In genomic region chr15:88656760-88657221, GRCh38 we compare ENCODE assay signal across 11 cellular contexts. TPM values are rescaled to one million over a fixed set of nuclear protein-coding genes. Genes with fewer than 3 reads are reported as not detected.
A peak's percentile ranks its signal among the peaks of the same experiment; 100 is the strongest.
DNase-seq lines count a peak whose midpoint lies in the region; ATAC-seq and TF ChIP-seq lines count a peak whose summit lies in the region.
"Had no signal": no experiment of that assay in that cellular context is flagged by ENCODE, and none has a peak within 500 bp of the region (broad histone marks: within the 10 kb centered on the region; RNA-seq: fewer than 3 reads in every experiment).

No MANE protein-coding gene starts in this region.

- H3K9me2 ChIP-seq in GM23248 (ENCODE audit: insufficient read depth), result no peaks in the 10 kb centered on the region

- no peak overlapping the region for H2AFZ ChIP-seq in GM23248

- H3K9me3 ChIP-seq in lung (ENCODE audit: control insufficient read depth in 2 of 2, insufficient read depth in 1 of 2, low read length in 1 of 2) (no peaks in the 10 kb centered on the region), GM23248 (ENCODE audit: low read depth) (no peaks in the 10 kb centered on the region), SJCRH30 (replicated peaks) (no peaks in the 10 kb centered on the region)
- H3K9me3 ChIP-seq: colonic mucosa had no signal

- H4K20me1 ChIP-seq in GM23248 (ENCODE audit: insufficient read depth), result no peaks in the 10 kb centered on the region

- H3K4me3 ChIP-seq in lung (no peak overlapping the region), GM23248 (no peak overlapping the region), SJCRH30 (no peak overlapping the region)
- H3K4me3 ChIP-seq: colonic mucosa had no signal

- H3K4me1 ChIP-seq in lung (ENCODE audit: control insufficient read depth in 2 of 2, insufficient read depth in 2 of 2, low read length in 2 of 2), result peaks cover 0 to 5% of the 10 kb centered on the region in 2 donors
- peaks cover 27% of the 10 kb centered on the region for H3K4me1 ChIP-seq in GM23248 (ENCODE audit: insufficient read depth)
- peaks cover 5% of the 10 kb centered on the region; the same call in 1 of the 2 replicates for H3K4me1 ChIP-seq in SJCRH30
- H3K4me1 ChIP-seq: colonic mucosa had no signal

- no peak overlapping the region for H3K27ac ChIP-seq in lung (ENCODE audit: low read depth in 1 of 2, low read length in 1 of 2)
- no peak overlapping the region for H3K27ac ChIP-seq in GM23248
- no peak overlapping the region for H3K27ac ChIP-seq in SJCRH30
- H3K27ac ChIP-seq: colonic mucosa had no signal

- no peaks in the 10 kb centered on the region for H3K79me2 ChIP-seq in GM23248 (ENCODE audit: insufficient read depth)

- H3K36me3 ChIP-seq in lung (ENCODE audit: control insufficient read depth in 2 of 2, insufficient read depth in 2 of 2, low read length in 2 of 2) (peaks cover 0 to 13% of the 10 kb centered on the region in 2 donors), GM23248 (ENCODE audit: low read depth) (no peaks in the 10 kb centered on the region), SJCRH30 (no peaks in the 10 kb centered on the region)
- H3K36me3 ChIP-seq: colonic mucosa had no signal

- H3K27me3 ChIP-seq in lung (ENCODE audit: control insufficient read depth, insufficient read depth) (no peaks in the 10 kb centered on the region), GM23248 (replicated peaks; ENCODE audit: insufficient read depth) (no peaks in the 10 kb centered on the region), SJCRH30 (peaks cover 5% of the 10 kb centered on the region; the same call in 1 of the 2 replicates)
- H3K27me3 ChIP-seq: colonic mucosa had no signal

- H3F3A ChIP-seq in GM23248 (ENCODE audit: insufficient read depth), result peaks cover 13% of the 10 kb centered on the region; the same call in 1 of the 2 replicates

- in situ Hi-C loops in GM23248 (cut with MboI), result loop anchor here (25.0 kb wide), 2 partner anchors 356 to 531 kb away; no protein-coding TSS in a partner anchor

- H3K4me2 ChIP-seq in GM23248 (ENCODE audit: unreplicated experiment), result no peak overlapping the region

- 77 to 81% methylated on average over 10 of the region's 10 CpGs for WGBS in lung, 2 donors
- WGBS in GM23248 (ENCODE audit: low coverage in 1 of 2, low lambda C conversion rate in 2 of 2, missing lambda C conversion rate in 2 of 2), 2 experiments, result 66 to 67% methylated on average over 10 of the region's 10 CpGs

- no peak for TF ChIP-seq CTCF in lung (IDR thresholded peaks at IDR 0.05; ENCODE audit: control extremely low read depth, extremely low read depth)

- DNase-seq in lung (ENCODE audit: low spot score), result peak; percentile 27
- no peak for DNase-seq in GM23248
- DNase-seq in SJCRH30, result no peak
- no peak for DNase-seq in midbrain (lab: John Stamatoyannopoulos, UW)
- no peak for DNase-seq in putamen (ENCODE audit: low spot score)
- DNase-seq: colonic mucosa; NCI-H187; stimulated activated CD4-positive, alpha-beta T cell treated with anti-CD3 and anti-CD28 coated beads, Interleukin-4, amount 100 ng/mL, for 1 hour had no signal

- ATAC-seq in GM18519 (IDR thresholded peaks at IDR 0.05; ENCODE audit: low FRiP score, unreplicated experiment) (peak; percentile 79), GM21423 (IDR thresholded peaks at IDR 0.05; ENCODE audit: unreplicated experiment) (peak; percentile 93), HG03354 (IDR thresholded peaks at IDR 0.05; ENCODE audit: poor library complexity, severe bottlenecking, unreplicated experiment) (peak; percentile 92), lung (ENCODE audit: insufficient read depth, low FRiP score) (no peak)

- H3K9ac ChIP-seq in GM23248, result no peak overlapping the region

RNA-seq across cellular contexts. Expression of gene ISG20, which starts 18.0 kb away (rescaled TPM):
- 10 to 100 TPM; 18.5 to 35.6 TPM for total RNA-seq in lung
- 10 to 100 TPM; 57.7 to 61.6 TPM for polyA plus RNA-seq in lung
- total RNA-seq in GM23248 (2014; rRNA removed; shearing (Covaris generic)), result not detected in 2 replicates
- polyA plus RNA-seq in GM23248 (2016; fragmentation: Nextera tagmentation; extraction: Ambion mirVana), result 0.93 and 1.4 TPM in 2 replicates
- 0.97 and 1.0 TPM in 2 replicates for total RNA-seq in SJCRH30 (2014; rRNA removed; shearing (Covaris generic))

RNA-seq across cellular contexts. Expression of gene AEN, which starts 35.7 kb away (rescaled TPM):
- total RNA-seq in lung, result 10 to 100 TPM in 1 of 2 donors, 1 to 10 TPM in 1; 4.2 to 15.4 TPM
- 10 to 100 TPM; 11.4 to 15.4 TPM for polyA plus RNA-seq in lung
- 35.9 and 49.1 TPM in 2 replicates for total RNA-seq in GM23248 (2014; rRNA removed; shearing (Covaris generic))
- polyA plus RNA-seq in GM23248 (2016; fragmentation: Nextera tagmentation; extraction: Ambion mirVana), result 22.3 and 23.9 TPM in 2 replicates
- 71.1 and 76.5 TPM in 2 replicates for total RNA-seq in SJCRH30 (2014; rRNA removed; shearing (Covaris generic))
